1 cellular context compared by ENCODE assay signal in the genomic region with DNA sequence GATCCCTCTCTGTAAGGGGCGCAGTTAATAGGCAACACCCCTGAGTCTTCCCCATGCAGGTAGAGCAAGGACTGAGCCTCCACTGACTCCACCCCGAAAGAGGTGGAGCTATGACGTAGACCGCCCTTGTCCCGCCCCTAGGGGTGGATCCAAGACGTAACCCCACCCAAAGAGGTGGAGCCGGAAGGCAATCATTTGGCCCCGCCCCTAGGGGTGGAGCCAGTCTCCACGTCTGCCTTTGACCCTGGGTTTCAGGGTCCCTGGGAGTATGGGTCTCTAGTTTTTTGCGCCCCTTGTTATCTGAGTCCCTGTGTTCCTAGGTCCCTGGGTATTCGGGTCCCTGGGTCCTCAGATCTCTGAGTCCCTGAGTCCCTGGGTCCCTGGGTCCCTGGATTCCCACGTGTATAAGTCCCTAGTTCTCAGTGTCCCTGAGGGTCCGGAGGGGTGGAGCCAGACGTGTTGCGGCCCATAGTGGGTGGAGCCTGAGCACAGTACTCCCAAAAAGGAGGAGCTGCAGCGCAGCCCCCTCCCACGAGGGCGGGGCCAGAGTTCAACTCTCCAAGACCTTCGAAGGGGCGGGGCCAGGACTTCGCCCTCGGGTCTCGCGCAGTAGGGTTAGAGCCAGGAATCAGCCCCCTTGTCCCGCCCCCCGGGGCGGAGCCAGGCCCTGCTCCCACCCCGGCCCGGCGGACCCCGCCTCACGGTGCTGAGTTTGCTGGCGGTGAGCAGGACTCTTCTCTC.
TF ChIP-seq lines count a peak whose summit lies in the region.

No MANE protein-coding gene starts in this region.

TF ChIP-seq in GM12878, 131 proteins besides CTCF, POLR2A, EP300 and RAD21:
- peak; percentile 40 for TF ChIP-seq SP1 (IDR thresholded peaks at IDR 0.05; ENCODE audit: low read depth, low read length)
- no peak for TF ChIP-seq RELA (IDR thresholded peaks at IDR 0.05; ENCODE audit: borderline replicate concordance, partially characterized antibody)
- no peak for TF ChIP-seq ESRRA (IDR thresholded peaks at IDR 0.05; ENCODE audit: low read length)
- TF ChIP-seq ETV6 (conservative IDR thresholded peaks at IDR 0.05 in 1 of 2, IDR thresholded peaks at IDR 0.05 in 1 of 2; ENCODE audit: borderline replicate concordance in 1 of 2, low read depth in 1 of 2) = no peak
- no peak for TF ChIP-seq YBX1 (IDR thresholded peaks at IDR 0.05)
